38 cellular contexts compared by ENCODE assay signal in genomic region chr10:97235353-97235752, GRCh38. TPM values are rescaled to one million over a fixed set of nuclear protein-coding genes. Genes with fewer than 3 reads are reported as not detected.
"Had no signal": no experiment of that assay in that cellular context is flagged by ENCODE, and none has a peak within 500 bp of the region (broad histone marks: within the 10 kb centered on the region; RNA-seq: fewer than 3 reads in every experiment).

No MANE protein-coding gene starts in this region.

- H3K4me3 ChIP-seq: MG63 had no signal

- H3K27me3 ChIP-seq: MG63 had no signal

- H3K9me3 ChIP-seq: MG63 had no signal

- DNase-seq: Karpas-422, Kasumi-1, MG63, MM.1S, MV-4-11, NCI-H1048, NCI-H1092, NCI-H1092 treated with DMSO at 0.1 percent for 48 hours, NCI-H1105, NCI-H1105 treated with DMSO at 0.1 percent for 48 hours, NCI-H1417, NCI-H1417 treated with DMSO at 0.1 percent for 48 hours, NCI-H1436, NCI-H1436 treated with DMSO at 0.1 percent for 48 hours, NCI-H146, NCI-H1694, NCI-H1694 treated with DMSO at 0.1 percent for 48 hours, NCI-H187, NCI-H187 treated with DMSO at 0.1 percent for 48 hours, NCI-H1930, NCI-H2029, NCI-H2029 treated with DMSO at 0.1 percent for 48 hours, NCI-H2081, NCI-H2081 treated with DMSO at 0.1 percent for 48 hours, NCI-H2107, NCI-H2171, NCI-H2171 treated with DMSO at 0.1 percent for 48 hours, NCI-H2227 treated with DMSO at 0.1 percent for 48 hours, NCI-H226, NCI-H345, NCI-H446, NCI-H446 treated with DMSO at 0.1 percent for 48 hours, NCI-H510A, NCI-H510A treated with DMSO at 0.1 percent for 48 hours, NCI-H524, NCI-H524 treated with DMSO at 0.1 percent for 48 hours had no signal

RNA-seq across cellular contexts. Expression of gene SLIT1, which starts 49.6 kb away (rescaled TPM):
- total RNA-seq: M059J, MCF 10A had no signal
